ENCODE assay signal across 1 cellular context in the genomic region with DNA sequence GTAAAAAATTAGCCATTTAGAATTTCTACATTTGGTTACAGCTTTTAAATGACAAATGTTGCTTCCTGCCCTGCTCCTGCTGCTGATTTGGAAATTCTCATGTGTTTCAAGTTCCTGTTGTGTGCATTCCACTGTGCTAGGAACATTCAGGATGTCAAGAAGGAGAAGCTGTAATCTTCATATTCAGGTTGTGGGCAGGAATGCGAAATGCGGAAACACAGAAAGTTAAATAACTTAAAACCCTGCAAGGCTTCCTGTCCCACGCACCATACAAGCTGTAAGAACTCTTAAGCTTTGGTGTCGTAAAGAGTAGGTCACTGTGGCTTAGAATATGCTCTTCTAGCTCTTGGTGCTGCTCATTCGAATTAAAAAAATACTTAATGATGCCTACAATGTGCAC.
TF ChIP-seq lines count a peak whose summit lies in the region.

No MANE protein-coding gene starts in this region.

TF ChIP-seq in SK-N-SH, 30 proteins besides CTCF, POLR2A, EP300 and RAD21 (continued from another document):
- TF ChIP-seq, protein P1, sequence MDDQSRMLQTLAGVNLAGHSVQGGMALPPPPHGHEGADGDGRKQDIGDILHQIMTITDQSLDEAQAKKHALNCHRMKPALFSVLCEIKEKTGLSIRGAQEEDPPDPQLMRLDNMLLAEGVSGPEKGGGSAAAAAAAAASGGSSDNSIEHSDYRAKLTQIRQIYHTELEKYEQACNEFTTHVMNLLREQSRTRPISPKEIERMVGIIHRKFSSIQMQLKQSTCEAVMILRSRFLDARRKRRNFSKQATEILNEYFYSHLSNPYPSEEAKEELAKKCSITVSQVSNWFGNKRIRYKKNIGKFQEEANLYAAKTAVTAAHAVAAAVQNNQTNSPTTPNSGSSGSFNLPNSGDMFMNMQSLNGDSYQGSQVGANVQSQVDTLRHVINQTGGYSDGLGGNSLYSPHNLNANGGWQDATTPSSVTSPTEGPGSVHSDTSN (IDR thresholded peaks at IDR 0.05): no peak
- TF ChIP-seq SMC3 (IDR thresholded peaks at IDR 0.05; ENCODE audit: low read depth, low read length) (no peak), YY1 (IDR thresholded peaks at IDR 0.05; ENCODE audit: low read depth) (no peak), ELF1 (IDR thresholded peaks at IDR 0.05) (no peak), JUND (IDR thresholded peaks at IDR 0.05) (no peak), NFIC (IDR thresholded peaks at IDR 0.05; ENCODE audit: borderline replicate concordance) (no peak), USF2 (IDR thresholded peaks at IDR 0.05; ENCODE audit: borderline replicate concordance, low read depth, low read length) (no peak), ZBTB33 (IDR thresholded peaks at IDR 0.05; ENCODE audit: borderline replicate concordance, low read depth) (no peak), POLR2AphosphoS5 (IDR thresholded peaks at IDR 0.05; ENCODE audit: low read depth, low read length) (no peak)
- TF ChIP-seq, protein P2, sequence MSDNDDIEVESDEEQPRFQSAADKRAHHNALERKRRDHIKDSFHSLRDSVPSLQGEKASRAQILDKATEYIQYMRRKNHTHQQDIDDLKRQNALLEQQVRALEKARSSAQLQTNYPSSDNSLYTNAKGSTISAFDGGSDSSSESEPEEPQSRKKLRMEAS (IDR thresholded peaks at IDR 0.05; ENCODE audit: low read depth): no peak
